7 cellular contexts compared by ENCODE assay signal in genomic region chr12:121796855-121797751, GRCh38. TPM values are rescaled to one million over a fixed set of nuclear protein-coding genes. Genes with fewer than 3 reads are reported as not detected.
DNase-seq lines count a peak whose midpoint lies in the region; ATAC-seq and TF ChIP-seq lines count a peak whose summit lies in the region.

No MANE protein-coding gene starts in this region.

- peak overlapping the region; percentile 41 to 94 for H3K4me3 ChIP-seq in ascending aorta
- peak overlapping the region; percentile 81 for H3K4me3 ChIP-seq in left ventricle myocardium inferior
- H3K4me3 ChIP-seq in ovary: peak overlapping the region; percentile 2

- H3K4me1 ChIP-seq in ascending aorta (peaks cover 30 to 42% of the 10 kb centered on the region in 2 donors), left ventricle myocardium inferior (peaks cover 93% of the 10 kb centered on the region), ovary (ENCODE audit: insufficient read depth) (peaks cover 26% of the 10 kb centered on the region)

- peaks cover 5 to 7% of the 10 kb centered on the region in 2 donors for H3K36me3 ChIP-seq in ascending aorta
- peaks cover 9% of the 10 kb centered on the region for H3K36me3 ChIP-seq in left ventricle myocardium inferior
- H3K36me3 ChIP-seq in ovary: no peaks in the 10 kb centered on the region

- peak; percentile 93 for DNase-seq in GM03348 (ENCODE audit: low spot score)
- DNase-seq in NCI-H226: peak; percentile 78
- DNase-seq in ascending aorta (ENCODE audit: low spot score in 2 of 2): peak; percentile 89 to 99
- peak; percentile 96 for DNase-seq in left ventricle myocardium inferior
- peak; percentile 84 to 90 (median 87) for DNase-seq in ovary
- DNase-seq in OCI-M2 (lab: John Stamatoyannopoulos, UW; ENCODE audit: unreplicated experiment): no peak

- no peak for ATAC-seq in HG03520 (IDR thresholded peaks at IDR 0.05; ENCODE audit: unreplicated experiment)

- TF ChIP-seq CTCF in ascending aorta (IDR thresholded peaks at IDR 0.05) (peak; percentile 29 to 43 (median 30)), left ventricle myocardium inferior (IDR thresholded peaks at IDR 0.05; ENCODE audit: borderline replicate concordance) (peak; percentile 60), ovary (IDR thresholded peaks at IDR 0.05) (peak in 2 of 3 donors; percentile 21 to 32)

- peak overlapping the region; percentile 100 for H3K27ac ChIP-seq in ascending aorta
- H3K27ac ChIP-seq in left ventricle myocardium inferior (replicated peaks): peak overlapping the region; percentile 100
- peak overlapping the region; percentile 6 to 100 for H3K27ac ChIP-seq in ovary

- no peak for TF ChIP-seq EP300 in ovary (IDR thresholded peaks at IDR 0.05)

- H3K27me3 ChIP-seq in ascending aorta (no peaks in the 10 kb centered on the region), left ventricle myocardium inferior (ENCODE audit: low read depth) (no peaks in the 10 kb centered on the region), ovary (no peaks in the 10 kb centered on the region)

- H3K9me3 ChIP-seq in ascending aorta (no peaks in the 10 kb centered on the region), left ventricle myocardium inferior (replicated peaks) (no peaks in the 10 kb centered on the region), ovary (no peaks in the 10 kb centered on the region)

- intact Hi-C loops in ascending aorta (cut with DNase I): loop anchor here (5.0 to 10.0 kb wide), 2 partner anchors 260 to 428 kb away; partner anchors contain the start of gene DIABLO
- intact Hi-C loops in left ventricle myocardium inferior (cut with micrococcal nuclease): no loop called here
- intact Hi-C loops in ovary (cut with DNase I): loop anchor here in 3 of 4 donors (2.0 to 5.0 kb wide), 3 partner anchors 14 to 95 kb away; partner anchors contain the start of gene PSMD9 (in 1 of the 3)

- no peak for TF ChIP-seq POLR2A in ovary (IDR thresholded peaks at IDR 0.05)

- WGBS in ovary, 3 donors: 17 to 28% (median 19%) methylated on average over 30 to 39 of the region's 39 CpGs

RNA-seq across cellular contexts. Expression of gene RHOF, which starts 3.6 kb away (rescaled TPM):
- total RNA-seq in ascending aorta: 1.9 TPM
- 44.3 TPM for total RNA-seq in left ventricle myocardium inferior
- 10 to 100 TPM in 6 of 7 donors, 1 to 10 TPM in 1; 9.3 to 37.3 (median 18.2) TPM for total RNA-seq in ovary
- 1 to 10 TPM; 3.7 to 7.9 TPM for polyA plus RNA-seq in ovary

RNA-seq across cellular contexts. Expression of gene SETD1B, which starts 6.7 kb away (rescaled TPM):
- total RNA-seq in ascending aorta (22.7 TPM), left ventricle myocardium inferior (7.9 TPM), ovary (10 to 100 TPM in 5 of 7 donors, 1 to 10 TPM in 2; 8.7 to 44.6 (median 31.7) TPM)
- polyA plus RNA-seq in ovary: 10 to 100 TPM in 1 of 2 donors, 1 to 10 TPM in 1; 6.2 to 15.5 TPM

Comparison
In these comparisons a context has a peak if more than half of its experiments do, and no peak if none do; other contexts are left out.
1. H3K4me3 ChIP-seq: peak in every context shown above with its lines; median percentile 81 in left ventricle myocardium inferior; 68 in ascending aorta; 2 in ovary.